1 cellular context compared by ENCODE assay signal in the genomic region with DNA sequence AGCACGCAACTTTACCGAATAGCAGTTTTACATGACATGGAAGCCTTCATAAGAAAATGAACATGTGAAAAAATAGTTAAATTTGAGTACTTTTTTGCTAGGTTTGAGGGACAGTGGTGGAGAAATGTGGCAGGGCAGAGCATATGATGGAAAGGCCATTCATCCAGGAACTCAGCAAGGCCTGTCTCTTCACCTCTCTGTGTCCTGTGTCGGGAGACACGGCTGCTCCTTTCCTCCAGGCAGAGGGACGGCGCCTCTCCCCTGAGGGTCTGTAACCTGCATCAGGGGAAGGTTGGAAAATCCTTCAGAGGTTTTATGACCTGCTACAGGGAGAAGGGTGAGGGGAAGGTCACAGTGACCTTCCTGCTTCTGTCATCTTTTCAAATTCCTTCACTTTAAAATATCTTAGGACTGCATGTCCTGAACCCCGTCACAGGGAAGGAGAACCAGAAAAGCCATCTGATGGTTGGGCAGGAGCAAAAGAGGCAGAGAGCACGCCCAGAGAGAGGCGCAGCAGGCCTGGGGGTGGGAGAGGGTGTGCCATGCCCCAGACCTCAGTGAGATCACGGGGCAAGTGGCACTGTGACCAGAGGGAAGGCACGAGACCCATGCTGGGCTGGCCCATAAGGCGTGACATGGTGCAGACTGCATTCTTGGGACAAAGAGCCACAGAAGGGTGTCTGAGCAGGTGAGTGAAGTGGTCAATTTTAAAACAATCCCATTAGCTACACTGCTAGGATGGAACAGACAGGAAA.
TF ChIP-seq lines count a peak whose summit lies in the region.

No MANE protein-coding gene starts in this region.

TF ChIP-seq in GM12878, 131 proteins besides CTCF, POLR2A, EP300 and RAD21:
- TF ChIP-seq MEF2A (IDR thresholded peaks at IDR 0.05; ENCODE audit: insufficient read depth, low read depth, low read length) (no peak), POU2F2 (IDR thresholded peaks at IDR 0.05; ENCODE audit: borderline replicate concordance, low read depth, low read length) (no peak), EZH2 (IDR thresholded peaks at IDR 0.05; ENCODE audit: borderline replicate concordance, control insufficient read depth, low read depth, low read length) (no peak), GATAD2B (conservative IDR thresholded peaks at IDR 0.05; ENCODE audit: low read depth) (no peak)
- TF ChIP-seq, protein P1, sequence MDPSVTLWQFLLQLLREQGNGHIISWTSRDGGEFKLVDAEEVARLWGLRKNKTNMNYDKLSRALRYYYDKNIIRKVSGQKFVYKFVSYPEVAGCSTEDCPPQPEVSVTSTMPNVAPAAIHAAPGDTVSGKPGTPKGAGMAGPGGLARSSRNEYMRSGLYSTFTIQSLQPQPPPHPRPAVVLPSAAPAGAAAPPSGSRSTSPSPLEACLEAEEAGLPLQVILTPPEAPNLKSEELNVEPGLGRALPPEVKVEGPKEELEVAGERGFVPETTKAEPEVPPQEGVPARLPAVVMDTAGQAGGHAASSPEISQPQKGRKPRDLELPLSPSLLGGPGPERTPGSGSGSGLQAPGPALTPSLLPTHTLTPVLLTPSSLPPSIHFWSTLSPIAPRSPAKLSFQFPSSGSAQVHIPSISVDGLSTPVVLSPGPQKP (IDR thresholded peaks at IDR 0.05; ENCODE audit: low read depth, low read length) = no peak
